In the genomic region with DNA sequence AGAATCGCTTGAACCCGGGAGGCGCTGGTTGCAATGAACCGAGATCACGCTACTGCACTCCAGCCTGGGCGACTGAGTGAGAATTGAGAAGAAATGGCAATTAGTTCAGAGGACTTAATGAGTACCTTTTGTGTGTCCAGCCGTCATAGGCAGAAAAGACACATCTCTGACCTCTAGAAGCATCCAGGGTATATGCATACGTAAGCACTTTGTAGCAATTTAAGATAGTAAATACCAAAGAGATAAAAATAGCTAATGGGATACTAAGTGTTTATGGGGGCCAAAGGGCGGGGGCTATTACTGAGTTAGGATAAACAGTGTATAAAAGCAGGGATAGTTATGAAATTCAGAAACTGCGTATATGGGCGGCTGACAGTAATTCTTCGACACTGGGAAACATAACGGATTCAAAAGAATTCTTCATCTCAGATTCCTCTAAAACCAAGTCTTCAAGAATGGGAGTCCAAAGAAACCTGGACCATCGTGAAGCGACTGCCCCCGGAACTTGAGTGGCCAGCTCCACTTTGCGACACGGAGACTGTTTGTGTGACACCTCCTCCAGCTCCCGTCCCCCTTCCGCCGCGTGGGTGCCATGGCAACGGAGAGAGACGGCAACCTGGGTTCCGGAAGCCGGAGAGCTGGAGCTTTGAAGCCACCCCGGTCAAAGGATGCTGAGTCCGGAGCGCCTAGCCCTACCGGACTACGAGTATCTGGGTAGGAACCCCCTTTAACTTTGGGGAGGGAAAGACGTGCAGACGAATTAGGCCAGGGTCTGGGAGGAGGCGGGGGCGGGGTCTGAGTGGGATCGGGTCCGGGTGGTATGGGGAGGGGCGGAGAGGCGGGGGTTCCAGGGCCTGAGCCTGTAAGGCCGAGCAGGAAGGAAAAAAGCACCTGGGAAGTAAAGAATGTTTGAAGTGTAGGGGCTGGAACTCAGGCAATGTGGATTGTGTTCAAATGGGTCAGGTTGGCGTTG, we compare ENCODE assay signal across 8 cellular contexts. TPM values are rescaled to one million over a fixed set of nuclear protein-coding genes. Genes with fewer than 3 reads are reported as not detected.
DNase-seq lines count a peak whose midpoint lies in the region; ATAC-seq and TF ChIP-seq lines count a peak whose summit lies in the region.

A gene with protein sequence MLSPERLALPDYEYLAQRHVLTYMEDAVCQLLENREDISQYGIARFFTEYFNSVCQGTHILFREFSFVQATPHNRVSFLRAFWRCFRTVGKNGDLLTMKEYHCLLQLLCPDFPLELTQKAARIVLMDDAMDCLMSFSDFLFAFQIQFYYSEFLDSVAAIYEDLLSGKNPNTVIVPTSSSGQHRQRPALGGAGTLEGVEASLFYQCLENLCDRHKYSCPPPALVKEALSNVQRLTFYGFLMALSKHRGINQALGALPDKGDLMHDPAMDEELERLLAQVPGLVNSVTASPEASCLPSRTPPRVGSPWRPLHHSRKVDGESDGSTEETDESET (plus strand): TSS at position 624 of the 973 bp plus-strand sequence. CDS start 45 bp downstream, at position 669.

- peak within 1 kb of the TSS; percentile 98 for H2AFZ ChIP-seq in KMS-11 (ENCODE audit: low read depth)

- TF ChIP-seq POLR2A in esophagus muscularis mucosa (IDR thresholded peaks at IDR 0.05; ENCODE audit: low read depth) = no peak

- intact Hi-C loops in Panc1 (cut with micrococcal nuclease; ENCODE audit: unreplicated experiment) = no loop called here
- intact Hi-C loops in esophagus muscularis mucosa (cut with DNase I) = no loop called here

- H3K27ac ChIP-seq in KMS-11 (0 out of 2 replicates have a peak within 1 kb of the TSS, but pooled peaks have one; percentile 8), Panc1 (ENCODE audit: low read length) (peak within 1 kb of the TSS; percentile 78), esophagus muscularis mucosa (replicated peaks in 1 of 4) (peak within 1 kb of the TSS; percentile 26 to 72 (median 56)), muscle layer of duodenum (ENCODE audit: low read length) (peak within 1 kb of the TSS; percentile 58)

- TF ChIP-seq CTCF in KMS-11 (conservative IDR thresholded peaks at IDR 0.05; ENCODE audit: low read depth, low read length) (no peak), Panc1 (IDR thresholded peaks at IDR 0.05) (no peak), esophagus muscularis mucosa (IDR thresholded peaks at IDR 0.05) (peak in 2 of 3 experiments; percentile 4 to 19)

- WGBS in esophagus muscularis mucosa = 22% methylated on average over 41 of the region's 41 CpGs

- H3K9me3 ChIP-seq in Panc1 (ENCODE audit: control insufficient read depth, insufficient read depth, low read depth, low read length) (no peaks in the 10 kb centered on the region), esophagus muscularis mucosa (no peaks in the 10 kb centered on the region), muscle layer of duodenum (ENCODE audit: control insufficient read depth in 1 of 2, low read length in 2 of 2) (no peaks in the 10 kb centered on the region)

- peak; percentile 87 for ATAC-seq in GM21717 (IDR thresholded peaks at IDR 0.05; ENCODE audit: unreplicated experiment)
- peak; percentile 98 for ATAC-seq in Panc1
- ATAC-seq in activated T-cell treated with anti-CD3 and anti-CD28 coated beads, Interleukin-2, amount 50 U/mL, for 72 hours (replicated peaks in 1 of 2) = peak; percentile 100

- peaks cover 7% of the 10 kb centered on the region for H3K27me3 Mint-ChIP-seq in activated T-cell treated with anti-CD3 and anti-CD28 coated beads, Interleukin-2, amount 50 U/mL, for 72 hours (ENCODE audit: low read depth)

- H3K36me3 ChIP-seq in KMS-11 (ENCODE audit: insufficient read depth) (no peaks in the 10 kb centered on the region), Panc1 (ENCODE audit: control insufficient read depth, insufficient read depth, low read length) (no peaks in the 10 kb centered on the region; the same call in 1 of the 2 replicates), esophagus muscularis mucosa (peaks cover 0 to 3% (median 2%) of the 10 kb centered on the region in 4 donors), muscle layer of duodenum (ENCODE audit: control insufficient read depth in 1 of 2, insufficient read depth in 2 of 2, low read length in 2 of 2) (peaks cover 0 to 4% of the 10 kb centered on the region in 2 donors)

- peak within 1 kb of the TSS; percentile 97 for H3K4me2 ChIP-seq in KMS-11

- DNase-seq in DMS153 (lab: John Stamatoyannopoulos, UW) (peak; percentile 73), Panc1 (ENCODE audit: low read depth, low spot score) (peak; percentile 48), esophagus muscularis mucosa (ENCODE audit: extremely low spot score) (peak; percentile 97)
- peak; percentile 96 for DNase-seq in activated T-cell treated with anti-CD3 and anti-CD28 coated beads, Interleukin-2, amount 50 U/mL, for 72 hours
- peak; percentile 90 for DNase-seq in stimulated activated CD8-positive, alpha-beta memory T cell treated with anti-CD3 and anti-CD28 coated beads, Interleukin-7, amount 100 ng/mL, for 24 hours (ENCODE audit: low read depth)

- peaks cover 19% of the 10 kb centered on the region for H3K4me1 Mint-ChIP-seq in activated T-cell treated with anti-CD3 and anti-CD28 coated beads, Interleukin-2, amount 50 U/mL, for 72 hours (ENCODE audit: low read depth)

- in situ Hi-C loops in Panc1 (cut with HindIII; ENCODE audit: low pct_unique_long_range_greater_than_20kb, low sequenced_read_pairs) = no loop called here

- H3K9ac ChIP-seq in KMS-11 = no peak within 1 kb of the TSS; the same call in 1 of the 2 replicates

- H4K20me1 ChIP-seq in KMS-11 (ENCODE audit: insufficient read depth) = no peaks in the 10 kb centered on the region

- POLR2A ChIA-PET in Panc1 (lab: Charles Lee) = interaction anchor here (0.7 kb wide), 1 partner anchor 32 kb away, joined by 10 read pairs; no protein-coding TSS in a partner anchor

- H3K4me3 ChIP-seq in KMS-11 (IDR thresholded peaks at IDR 0.05; ENCODE audit: insufficient read depth, low read depth, low read length) = no peak within 1 kb of the TSS
- H3K4me3 ChIP-seq in Panc1 (ENCODE audit: low read depth in 2 of 2, low read length in 2 of 2) = peak within 1 kb of the TSS; percentile 70 to 72
- H3K4me3 ChIP-seq in esophagus muscularis mucosa = peak within 1 kb of the TSS; percentile 64 to 76 (median 72)
- peak within 1 kb of the TSS; percentile 76 to 94 for H3K4me3 ChIP-seq in muscle layer of duodenum (ENCODE audit: low read depth in 1 of 2, low read length in 2 of 2)

- peaks cover 3% of the 10 kb centered on the region for H3K4me1 ChIP-seq in KMS-11 (ENCODE audit: low read depth, poor library complexity, severe bottlenecking)
- H3K4me1 ChIP-seq in Panc1 (ENCODE audit: control insufficient read depth, insufficient read depth, low read length) = no peaks in the 10 kb centered on the region
- peaks cover 12 to 18% (median 15%) of the 10 kb centered on the region in 4 donors for H3K4me1 ChIP-seq in esophagus muscularis mucosa
- H3K4me1 ChIP-seq in muscle layer of duodenum (ENCODE audit: control insufficient read depth in 1 of 2, insufficient read depth in 2 of 2, low read length in 2 of 2) = peaks cover 0 to 9% of the 10 kb centered on the region in 2 donors

- no peak for TF ChIP-seq EP300 in esophagus muscularis mucosa (IDR thresholded peaks at IDR 0.05)

- no peaks in the 10 kb centered on the region for H3K27me3 ChIP-seq in KMS-11 (ENCODE audit: insufficient read depth, low read depth)
- no peaks in the 10 kb centered on the region; the same call in 1 of the 2 replicates for H3K27me3 ChIP-seq in Panc1 (ENCODE audit: control insufficient read depth, insufficient read depth, low read length)
- H3K27me3 ChIP-seq in esophagus muscularis mucosa = peaks cover 0 to 4% (median 0%) of the 10 kb centered on the region in 4 donors
- H3K27me3 ChIP-seq in muscle layer of duodenum (ENCODE audit: low read depth, low read length) = no peaks in the 10 kb centered on the region

- H3K27ac Mint-ChIP-seq in activated T-cell treated with anti-CD3 and anti-CD28 coated beads, Interleukin-2, amount 50 U/mL, for 72 hours = peak within 1 kb of the TSS; percentile 64

- CTCF ChIA-PET in Panc1 (lab: Charles Lee) = interaction anchor here (0.5 to 0.7 kb wide), 3 partner anchors 21 to 553 kb away, joined by 3 to 6 read pairs (median 5); no protein-coding TSS in a partner anchor

- BruUV-seq in Panc1 (replicated peaks; lab: Mats Ljungman, UMichigan) = no TSS peak

- peaks cover 0 to 2% of the 10 kb centered on the region in 2 donors for H3K36me3 Mint-ChIP-seq in activated T-cell treated with anti-CD3 and anti-CD28 coated beads, Interleukin-2, amount 50 U/mL, for 72 hours (ENCODE audit: insufficient read depth in 2 of 2)

- H3K9me3 Mint-ChIP-seq in activated T-cell treated with anti-CD3 and anti-CD28 coated beads, Interleukin-2, amount 50 U/mL, for 72 hours = peaks cover 0 to 2% of the 10 kb centered on the region in 2 donors

- H3K4me3 Mint-ChIP-seq in activated T-cell treated with anti-CD3 and anti-CD28 coated beads, Interleukin-2, amount 50 U/mL, for 72 hours = peak within 1 kb of the TSS; percentile 82 to 98

- no peaks in the 10 kb centered on the region for H3K79me2 ChIP-seq in KMS-11 (ENCODE audit: insufficient read depth, low read depth)

RNA-seq across cellular contexts. Expression of the gene that starts here (rescaled TPM):
- 29.0 TPM for total RNA-seq in Panc1 (2021; ENCODE audit: unreplicated experiment)
- polyA plus RNA-seq in Panc1 (2012; ENCODE audit: insufficient read length) = 37.3 TPM
- total RNA-seq in activated T-cell treated with anti-CD3 and anti-CD28 coated beads, Interleukin-2, amount 50 U/mL, for 72 hours = 10 to 100 TPM; 20.4 to 21.2 TPM
- 10 to 100 TPM; 13.3 to 26.4 (median 19.1) TPM for total RNA-seq in esophagus muscularis mucosa

Comparison
In these comparisons a context has a peak if more than half of its experiments do, and no peak if none do; other contexts are left out.
1. H3K27ac ChIP-seq: peak in every context shown above with its lines; median percentile 78 in Panc1; 58 in muscle layer of duodenum; 56 in esophagus muscularis mucosa; 8 in KMS-11.
2. CTCF ChIP-seq: peak in esophagus muscularis mucosa (2 of 3); none in KMS-11 (single experiment) and Panc1 (single experiment).
3. Peak in every context shown above with its lines, with median percentiles within 50 percentile points of each other: DNase-seq and ATAC-seq.